1 cellular context compared by ENCODE assay signal in the genomic region with DNA sequence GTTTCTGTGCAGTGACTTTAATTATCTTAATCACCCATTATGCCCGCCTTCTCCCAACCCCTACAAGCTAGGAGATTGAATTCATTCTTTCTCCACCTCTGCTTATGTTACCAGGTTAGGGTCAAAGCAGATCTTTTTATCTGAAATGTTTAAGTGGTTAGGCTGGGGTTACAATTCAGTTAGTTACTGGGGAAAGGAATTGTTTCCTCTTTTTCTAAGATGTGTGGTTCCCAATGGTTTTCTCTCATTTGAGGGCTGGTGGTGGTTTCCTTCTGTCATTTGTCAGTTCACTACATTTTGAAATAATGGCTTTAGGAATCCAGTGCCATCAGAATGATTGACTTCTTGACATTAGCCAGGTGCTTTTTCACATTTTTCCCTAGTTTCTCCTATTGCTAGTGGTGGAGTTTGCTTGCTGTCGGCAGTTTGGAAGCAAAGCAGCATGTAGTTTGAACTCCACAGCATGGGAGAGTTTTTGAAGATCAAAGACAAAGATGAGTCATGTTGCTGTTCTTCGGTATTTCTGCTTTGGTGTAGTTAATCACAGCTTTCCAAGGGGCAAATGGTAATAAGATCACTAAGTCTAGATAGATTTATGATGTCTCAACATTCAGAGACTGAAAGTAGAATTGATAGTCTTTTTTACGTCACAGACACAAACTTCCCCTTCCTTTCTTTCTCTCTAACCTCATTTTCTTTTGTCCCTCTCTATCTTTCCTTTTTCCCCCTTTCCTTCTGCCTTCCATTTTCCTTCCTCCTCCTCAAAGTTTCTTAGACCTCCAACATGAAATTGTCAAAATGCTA.
TF ChIP-seq lines count a peak whose summit lies in the region.

No MANE protein-coding gene starts in this region.

TF ChIP-seq in IMR-90, 13 proteins besides CTCF, POLR2A, EP300 and RAD21 (continued from another document):
- TF ChIP-seq, protein P1, sequence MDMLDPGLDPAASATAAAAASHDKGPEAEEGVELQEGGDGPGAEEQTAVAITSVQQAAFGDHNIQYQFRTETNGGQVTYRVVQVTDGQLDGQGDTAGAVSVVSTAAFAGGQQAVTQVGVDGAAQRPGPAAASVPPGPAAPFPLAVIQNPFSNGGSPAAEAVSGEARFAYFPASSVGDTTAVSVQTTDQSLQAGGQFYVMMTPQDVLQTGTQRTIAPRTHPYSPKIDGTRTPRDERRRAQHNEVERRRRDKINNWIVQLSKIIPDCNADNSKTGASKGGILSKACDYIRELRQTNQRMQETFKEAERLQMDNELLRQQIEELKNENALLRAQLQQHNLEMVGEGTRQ (IDR thresholded peaks at IDR 0.05; ENCODE audit: low read depth, low read length) = no peak
- no peak for TF ChIP-seq RCOR1 (IDR thresholded peaks at IDR 0.05; ENCODE audit: insufficient replicate concordance, low read length)
TF ChIP-seq in IMR-90: peak in this region for 1.
